1 cellular context compared by ENCODE assay signal in the genomic region with DNA sequence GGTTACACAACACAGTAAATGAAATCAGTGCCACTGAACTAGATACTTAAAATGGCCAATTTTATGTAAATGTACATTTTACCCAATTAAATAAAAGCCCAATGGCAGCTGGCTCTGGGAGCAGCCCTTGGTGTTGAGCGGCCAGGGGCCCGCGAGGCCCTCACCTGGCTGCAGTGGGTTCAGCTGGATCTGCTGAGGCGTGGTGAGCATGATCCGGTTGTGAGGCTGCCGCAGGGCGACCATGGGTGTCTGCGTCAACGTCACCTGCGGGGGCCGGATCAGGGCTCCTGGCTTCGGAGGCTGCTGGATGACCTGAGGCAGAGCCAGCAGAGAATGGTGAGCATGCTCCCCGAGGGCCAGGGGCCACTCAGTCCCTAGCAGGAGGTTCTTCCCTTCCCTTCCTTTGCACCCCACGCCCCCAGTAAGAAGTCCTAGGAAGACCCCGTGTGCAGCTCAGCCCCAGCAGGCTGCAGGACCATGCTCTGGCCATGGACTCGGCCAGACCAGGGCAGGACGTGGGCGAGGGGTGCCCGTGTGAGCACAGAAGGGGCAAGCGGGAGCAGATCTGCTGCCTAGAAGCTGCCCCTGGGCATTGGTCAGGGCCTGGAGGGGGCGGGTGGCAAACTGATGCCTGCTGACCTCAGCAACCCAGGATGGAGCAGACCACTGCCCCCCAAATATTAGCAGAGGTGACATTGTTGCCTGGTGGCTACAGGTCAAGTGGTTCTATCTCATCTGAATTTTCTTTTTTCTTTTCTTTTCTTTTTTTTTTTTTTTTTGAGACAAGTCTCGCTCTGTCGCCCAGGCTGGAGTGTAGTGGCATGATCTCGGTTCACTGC.
TF ChIP-seq lines count a peak whose summit lies in the region.

No MANE protein-coding gene starts in this region.

TF ChIP-seq in liver, 16 proteins besides CTCF, POLR2A, EP300 and RAD21 (continued from another document):
- no peak for TF ChIP-seq EGR1 (IDR thresholded peaks at IDR 0.05; ENCODE audit: low read depth in 2 of 2)
